In the genomic region with DNA sequence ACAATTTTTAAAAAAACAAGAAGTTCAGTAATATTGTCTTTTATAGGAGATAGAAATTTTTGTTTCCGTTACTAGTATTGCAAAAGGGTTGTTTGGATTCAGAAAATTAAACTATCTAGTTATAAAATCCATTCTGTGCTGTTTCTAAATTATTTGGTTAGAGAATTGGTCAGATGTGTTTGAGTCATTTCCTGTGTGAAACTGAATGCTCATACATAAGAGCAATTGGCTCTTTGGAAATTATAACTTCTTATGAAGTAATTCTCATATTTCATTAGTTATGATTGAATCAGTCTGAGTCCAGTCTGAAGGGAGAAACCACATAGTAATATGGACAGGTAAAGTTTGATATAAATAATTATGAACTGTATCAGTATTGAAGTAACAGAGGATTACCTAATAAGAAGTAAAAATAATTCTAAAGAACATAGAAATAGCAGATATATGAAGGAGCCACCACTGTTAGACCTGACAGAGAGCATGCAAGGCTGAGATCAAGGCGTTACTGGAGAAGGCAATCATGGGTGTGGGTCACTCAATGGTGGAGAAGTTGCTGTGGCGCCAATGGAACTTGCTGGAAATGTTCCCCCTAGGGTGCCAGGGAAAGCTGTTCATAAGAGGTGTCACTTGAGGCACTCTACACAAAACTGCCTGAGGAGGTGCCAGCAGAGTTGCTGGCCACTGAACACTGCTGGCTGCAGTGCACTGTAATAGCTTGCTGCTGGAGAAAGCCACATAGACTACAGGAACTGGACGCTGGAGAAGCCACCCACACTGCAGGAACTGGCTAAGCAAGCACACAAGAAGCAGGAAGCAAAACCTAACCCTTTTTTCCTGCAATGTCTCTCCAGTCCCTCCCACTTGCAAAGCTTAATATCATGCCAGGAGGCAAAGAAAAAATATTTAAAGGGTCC, we compare ENCODE assay signal across 8 cellular contexts. TPM values are rescaled to one million over a fixed set of nuclear protein-coding genes. Genes with fewer than 3 reads are reported as not detected.
DNase-seq lines count a peak whose midpoint lies in the region; ATAC-seq and TF ChIP-seq lines count a peak whose summit lies in the region.

No MANE protein-coding gene starts in this region.

- DNase-seq in EH (ENCODE audit: low read depth) (peak; percentile 81), NB4 (ENCODE audit: low read depth) (peak; percentile 91), neuronal stem cell (ENCODE audit: low spot score) (no peak), SHP77 treated with DMSO at 0.1 percent for 48 hours (lab: John Stamatoyannopoulos, UW) (no peak), NCI-H82 treated with DMSO at 0.1 percent for 48 hours (lab: John Stamatoyannopoulos, UW; ENCODE audit: unreplicated experiment) (no peak)
- no peak for DNase-seq in CD4-positive, alpha-beta memory T cell

- no peaks in the 10 kb centered on the region for H3K79me1 ChIP-seq in neuronal stem cell (ENCODE audit: low read depth, low read length)

- no peak for TF ChIP-seq CTCF in NB4 (IDR thresholded peaks at IDR 0.05; ENCODE audit: low read depth, low read length)

- no peak overlapping the region for H2BK15ac ChIP-seq in neuronal stem cell (ENCODE audit: low read length)

- no peak overlapping the region for H3K23ac ChIP-seq in neuronal stem cell (ENCODE audit: low read depth, low read length, poor library complexity)

- no peaks in the 10 kb centered on the region for H3K27me3 Mint-ChIP-seq in dendritic cell treated with granulocyte-macrophage colony-stimulating factor and Interleukin-4, amounts not matched to agents 40 ng/mL and 50 ng/mL, for 4 days
- peaks cover 0 to 8% of the 10 kb centered on the region in 2 donors for H3K27me3 Mint-ChIP-seq in CD4-positive, alpha-beta memory T cell

- H3K4me3 ChIP-seq in NB4 (ENCODE audit: low read depth, low read length) (peak overlapping the region; percentile 16), neuronal stem cell (ENCODE audit: low read length in 2 of 2) (peak overlapping the region in 1 of 2 donors; percentile 47)
- no peak overlapping the region for H3K4me3 ChIP-seq in CD4-positive, alpha-beta memory T cell (ENCODE audit: low read length in 2 of 2)

- no peaks in the 10 kb centered on the region for H3K9me3 ChIP-seq in neuronal stem cell (replicated peaks in 1 of 2; ENCODE audit: control insufficient read depth in 2 of 2, insufficient read depth in 1 of 2, low read depth in 1 of 2, low read length in 2 of 2)
- no peaks in the 10 kb centered on the region for H3K9me3 ChIP-seq in CD4-positive, alpha-beta memory T cell (ENCODE audit: control insufficient read depth in 1 of 2, low read length in 2 of 2)

- H2BK5ac ChIP-seq in neuronal stem cell (ENCODE audit: low read length) = no peak overlapping the region

- peak overlapping the region; percentile 39 for H2AFZ ChIP-seq in neuronal stem cell (ENCODE audit: low read length)

- H3K9me3 Mint-ChIP-seq in dendritic cell treated with granulocyte-macrophage colony-stimulating factor and Interleukin-4, amounts not matched to agents 40 ng/mL and 50 ng/mL, for 4 days = no peaks in the 10 kb centered on the region
- no peaks in the 10 kb centered on the region for H3K9me3 Mint-ChIP-seq in CD4-positive, alpha-beta memory T cell

- intact Hi-C loops in dendritic cell treated with granulocyte-macrophage colony-stimulating factor and Interleukin-4, amounts not matched to agents 40 ng/mL and 50 ng/mL, for 4 days (cut with micrococcal nuclease) = loop anchor here (5.0 kb wide), 1 partner anchor 39 kb away; no protein-coding TSS in a partner anchor
- intact Hi-C loops in CD4-positive, alpha-beta memory T cell (cut with micrococcal nuclease) = no loop called here

- WGBS in neuronal stem cell (ENCODE audit: extremely low coverage in 2 of 2, insufficient read length in 2 of 2, insufficient replicate concordance in 1 of 2), 2 donors = no CpG with 5 or more reads among the region's 4 CpGs

- ATAC-seq in GM21619 (IDR thresholded peaks at IDR 0.05; ENCODE audit: unreplicated experiment) = peak; percentile 62

- H3K4me1 ChIP-seq in neuronal stem cell (ENCODE audit: control insufficient read depth in 2 of 2, insufficient read depth in 1 of 2, low read depth in 1 of 2, low read length in 2 of 2) = peaks cover 0 to 1% of the 10 kb centered on the region in 2 donors
- peaks cover 14% of the 10 kb centered on the region for H3K4me1 ChIP-seq in CD4-positive, alpha-beta memory T cell (ENCODE audit: insufficient read depth, low read length)

- H3K14ac ChIP-seq in neuronal stem cell (ENCODE audit: low read length) = no peak overlapping the region

- peaks cover 17% of the 10 kb centered on the region for H3K36me3 Mint-ChIP-seq in dendritic cell treated with granulocyte-macrophage colony-stimulating factor and Interleukin-4, amounts not matched to agents 40 ng/mL and 50 ng/mL, for 4 days (ENCODE audit: low read depth)
- peaks cover 9 to 15% of the 10 kb centered on the region in 2 donors for H3K36me3 Mint-ChIP-seq in CD4-positive, alpha-beta memory T cell

- H3K4me3 Mint-ChIP-seq in dendritic cell treated with granulocyte-macrophage colony-stimulating factor and Interleukin-4, amounts not matched to agents 40 ng/mL and 50 ng/mL, for 4 days = peak overlapping the region; percentile 57
- no peak overlapping the region for H3K4me3 Mint-ChIP-seq in CD4-positive, alpha-beta memory T cell

- H2AK5ac ChIP-seq in neuronal stem cell (ENCODE audit: low read depth, low read length) = no peak overlapping the region

- CTCF ChIA-PET in CD4-positive, alpha-beta memory T cell (lab: Charles Lee; ENCODE audit: partially characterized antibody) = interaction anchor here (1.0 kb wide), 1 partner anchor 41 kb away, joined by 3 read pairs; no protein-coding TSS in a partner anchor

- no peak overlapping the region for H3K4me2 ChIP-seq in neuronal stem cell (ENCODE audit: insufficient read depth, low read length, poor library complexity, severe bottlenecking)

- no peak overlapping the region for H3K18ac ChIP-seq in neuronal stem cell (ENCODE audit: low read length)

- no peaks in the 10 kb centered on the region for H3K36me3 ChIP-seq in neuronal stem cell (replicated peaks in 1 of 2; ENCODE audit: control insufficient read depth in 2 of 2, insufficient read depth in 2 of 2, low read length in 2 of 2)
- peaks cover 2% of the 10 kb centered on the region for H3K36me3 ChIP-seq in CD4-positive, alpha-beta memory T cell (ENCODE audit: insufficient read depth, low read length)

- no peak overlapping the region for H3K4ac ChIP-seq in neuronal stem cell (ENCODE audit: low read length)

- no peak overlapping the region for H4K91ac ChIP-seq in neuronal stem cell (ENCODE audit: low read depth, low read length, poor library complexity)

- TF ChIP-seq POLR2A in NB4 (IDR thresholded peaks at IDR 0.05; ENCODE audit: extremely low read depth, insufficient read length) = no peak

- POLR2A ChIA-PET in CD4-positive, alpha-beta memory T cell (lab: Charles Lee; ENCODE audit: partially characterized antibody) = no interaction called here

- no peak overlapping the region for H2BK12ac ChIP-seq in neuronal stem cell (ENCODE audit: low read length)

- peaks cover 35% of the 10 kb centered on the region for H3K4me1 Mint-ChIP-seq in dendritic cell treated with granulocyte-macrophage colony-stimulating factor and Interleukin-4, amounts not matched to agents 40 ng/mL and 50 ng/mL, for 4 days (ENCODE audit: low read depth)
- H3K4me1 Mint-ChIP-seq in CD4-positive, alpha-beta memory T cell = peaks cover 8 to 13% (median 11%) of the 10 kb centered on the region in 4 donors

- no peak overlapping the region for H3K9ac ChIP-seq in neuronal stem cell (ENCODE audit: low read depth, low read length, poor library complexity)

- no peak overlapping the region for H3K27ac ChIP-seq in neuronal stem cell (replicated peaks; ENCODE audit: low read length)
- no peak overlapping the region for H3K27ac ChIP-seq in CD4-positive, alpha-beta memory T cell (ENCODE audit: low read depth, low read length)

- H3K27ac Mint-ChIP-seq in dendritic cell treated with granulocyte-macrophage colony-stimulating factor and Interleukin-4, amounts not matched to agents 40 ng/mL and 50 ng/mL, for 4 days = peak overlapping the region; percentile 90
- peak overlapping the region in 1 of 7 donors; percentile 18 for H3K27ac Mint-ChIP-seq in CD4-positive, alpha-beta memory T cell

- no peak overlapping the region for H4K8ac ChIP-seq in neuronal stem cell (ENCODE audit: low read depth, low read length)

- no peak overlapping the region for H2BK120ac ChIP-seq in neuronal stem cell (ENCODE audit: low read depth, low read length)

- no peaks in the 10 kb centered on the region for H3K27me3 ChIP-seq in neuronal stem cell (ENCODE audit: control insufficient read depth in 3 of 3, insufficient read depth in 3 of 3, low read depth in 1 of 3, low read length in 3 of 3)
- no peaks in the 10 kb centered on the region for H3K27me3 ChIP-seq in CD4-positive, alpha-beta memory T cell (ENCODE audit: insufficient read depth, low read length)

RNA-seq across cellular contexts. Expression of gene FAP, which starts 18.0 kb away (rescaled TPM):
- 0.13 TPM for polyA plus RNA-seq in neuronal stem cell (2013, experiment 1 of 2)
- 0.28 TPM for polyA plus RNA-seq in neuronal stem cell (2013, experiment 2 of 2)
- total RNA-seq in CD4-positive, alpha-beta memory T cell = not detected
- polyA plus RNA-seq in CD4-positive, alpha-beta memory T cell = not detected

RNA-seq across cellular contexts. Expression of gene IFIH1, which starts 57.2 kb away (rescaled TPM):
- polyA plus RNA-seq in neuronal stem cell (2013, experiment 1 of 2) = 0.18 TPM
- 0.12 TPM for polyA plus RNA-seq in neuronal stem cell (2013, experiment 2 of 2)
- total RNA-seq in CD4-positive, alpha-beta memory T cell = 10 to 100 TPM; 30.1 to 31.2 TPM
- 10 to 100 TPM; 13.1 to 24.1 TPM for polyA plus RNA-seq in CD4-positive, alpha-beta memory T cell

Comparison
In these comparisons a context has a peak if more than half of its experiments do, and no peak if none do; other contexts are left out.
1. DNase-seq: peak in EH (single experiment) and NB4 (single experiment); none in neuronal stem cell (single experiment), SHP77 treated with DMSO at 0.1 percent for 48 hours (single experiment), NCI-H82 treated with DMSO at 0.1 percent for 48 hours (single experiment) and CD4-positive, alpha-beta memory T cell (0 of 5).